ENCODE assay signal across 8 cellular contexts in the genomic region with DNA sequence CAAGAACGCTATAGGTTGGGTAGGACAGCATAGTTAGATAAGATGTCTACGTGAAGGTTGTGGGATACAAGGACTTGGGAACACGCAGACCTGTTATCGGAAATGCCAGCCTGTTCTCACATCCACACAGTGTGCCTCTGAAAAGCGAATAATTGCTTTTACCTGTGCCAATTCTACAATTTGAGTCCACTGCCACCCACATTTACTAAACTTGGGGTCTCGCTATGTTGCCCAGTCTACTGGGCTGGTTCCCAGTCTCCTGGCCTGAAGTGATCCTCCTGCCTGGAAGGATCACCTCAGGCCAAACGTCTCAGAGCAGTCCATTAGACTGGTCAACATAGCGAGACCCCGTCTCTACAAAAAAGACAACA. TPM values are rescaled to one million over a fixed set of nuclear protein-coding genes. Genes with fewer than 3 reads are reported as not detected.
DNase-seq lines count a peak whose midpoint lies in the region; ATAC-seq and TF ChIP-seq lines count a peak whose summit lies in the region.

No MANE protein-coding gene starts in this region.

- ATAC-seq in SK-N-SH treated with all-trans-retinoic acid at 6 μM for 48 hours (no peak), GM21737 (IDR thresholded peaks at IDR 0.05; ENCODE audit: unreplicated experiment) (no peak)

- peak overlapping the region; percentile 35 for H2AFZ ChIP-seq in fibroblast of lung (ENCODE audit: low read length)

- H3K27me3 ChIP-seq in fibroblast of lung (ENCODE audit: control insufficient read depth, insufficient read depth, low read length), result no peaks in the 10 kb centered on the region
- H3K27me3 ChIP-seq in rectal smooth muscle tissue (ENCODE audit: control insufficient read depth, insufficient read depth, low read length), result no peaks in the 10 kb centered on the region

- TF ChIP-seq CTCF in GM12865 (IDR thresholded peaks at IDR 0.05; ENCODE audit: insufficient read depth, low read depth, low read length, missing control alignments) (no peak), fibroblast of lung (conservative IDR thresholded peaks at IDR 0.05 in 1 of 2, IDR thresholded peaks at IDR 0.05 in 1 of 2; ENCODE audit: low read depth in 1 of 2, low read length in 2 of 2) (no peak)

- H3K36me3 ChIP-seq in fibroblast of lung (ENCODE audit: control insufficient read depth, insufficient read depth, low read length) (no peaks in the 10 kb centered on the region), rectal smooth muscle tissue (ENCODE audit: control insufficient read depth, insufficient read depth, low read length) (no peaks in the 10 kb centered on the region)

- peaks cover 35% of the 10 kb centered on the region for H3K79me2 ChIP-seq in fibroblast of lung (ENCODE audit: control insufficient read depth, insufficient read depth, low read length)

- DNase-seq in GM12865 (ENCODE audit: low read depth) (no peak), fibroblast of lung (ENCODE audit: low read depth in 2 of 2) (no peak), NOMO-1 treated with dmso at 0.1 percent for 144 hours (lab: John Stamatoyannopoulos, UW; ENCODE audit: unreplicated experiment) (no peak), medulla oblongata (ENCODE audit: extremely low spot score) (no peak), NCI-H2196 (lab: John Stamatoyannopoulos, UW; ENCODE audit: unreplicated experiment) (no peak)

- H3K4me3 ChIP-seq in GM12865 (ENCODE audit: low read depth, low read length) (peak overlapping the region; percentile 89), fibroblast of lung (replicated peaks in 1 of 4; ENCODE audit: control extremely low read depth in 1 of 4, insufficient read depth in 1 of 4, low read depth in 3 of 4, low read length in 4 of 4) (peak overlapping the region; percentile 78 to 100 (median 98)), rectal smooth muscle tissue (ENCODE audit: low read length) (peak overlapping the region; percentile 98)

- H3K9me3 ChIP-seq in fibroblast of lung (ENCODE audit: control insufficient read depth, insufficient read depth, low read depth, low read length), result no peaks in the 10 kb centered on the region

- H3K4me2 ChIP-seq in fibroblast of lung (ENCODE audit: extremely low read depth, insufficient read depth, low read length), result peak overlapping the region; percentile 67

- H3K27ac ChIP-seq in fibroblast of lung (ENCODE audit: insufficient read depth, low read length) (peak overlapping the region; percentile 99), rectal smooth muscle tissue (ENCODE audit: low read depth, low read length) (peak overlapping the region; percentile 100)

- H3K4me1 ChIP-seq in fibroblast of lung (ENCODE audit: control insufficient read depth, extremely low read depth, insufficient read depth, low read length) (peaks cover 3% of the 10 kb centered on the region), rectal smooth muscle tissue (ENCODE audit: control insufficient read depth, insufficient read depth, low read length) (no peaks in the 10 kb centered on the region)

- H3K9ac ChIP-seq in fibroblast of lung (ENCODE audit: insufficient read depth, low read length), result peak overlapping the region; percentile 99
- peak overlapping the region; percentile 73 for H3K9ac ChIP-seq in rectal smooth muscle tissue (ENCODE audit: low read length)

- H4K20me1 ChIP-seq in fibroblast of lung (ENCODE audit: control insufficient read depth, extremely low read depth, insufficient read depth, low read length), result no peaks in the 10 kb centered on the region

TF ChIP-seq in SK-N-SH treated with all-trans-retinoic acid at 6 μM for 48 hours, 23 proteins besides CTCF, POLR2A, EP300 and RAD21:
- TF ChIP-seq, protein P1, sequence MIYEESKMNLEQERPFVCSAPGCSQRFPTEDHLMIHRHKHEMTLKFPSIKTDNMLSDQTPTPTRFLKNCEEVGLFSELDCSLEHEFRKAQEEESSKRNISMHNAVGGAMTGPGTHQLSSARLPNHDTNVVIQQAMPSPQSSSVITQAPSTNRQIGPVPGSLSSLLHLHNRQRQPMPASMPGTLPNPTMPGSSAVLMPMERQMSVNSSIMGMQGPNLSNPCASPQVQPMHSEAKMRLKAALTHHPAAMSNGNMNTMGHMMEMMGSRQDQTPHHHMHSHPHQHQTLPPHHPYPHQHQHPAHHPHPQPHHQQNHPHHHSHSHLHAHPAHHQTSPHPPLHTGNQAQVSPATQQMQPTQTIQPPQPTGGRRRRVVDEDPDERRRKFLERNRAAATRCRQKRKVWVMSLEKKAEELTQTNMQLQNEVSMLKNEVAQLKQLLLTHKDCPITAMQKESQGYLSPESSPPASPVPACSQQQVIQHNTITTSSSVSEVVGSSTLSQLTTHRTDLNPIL (CRISPR knock-in tag; IDR thresholded peaks at IDR 0.05; ENCODE audit: low read depth), result 0 out of 2 replicates have a peak, but pooled peaks have one; percentile 26
- TF ChIP-seq BACH2 (CRISPR knock-in tag; IDR thresholded peaks at IDR 0.05; ENCODE audit: borderline replicate concordance), result no peak
- 0 out of 2 replicates have a peak, but pooled peaks have one; percentile 34 for TF ChIP-seq GLIS3 (CRISPR knock-in tag; IDR thresholded peaks at IDR 0.05)

RNA-seq across cellular contexts. Expression of a gene that starts 0.8 kb away (rescaled TPM):
- 22.3 and 34.0 TPM in 2 replicates for total RNA-seq in fibroblast of lung
- 5.7 and 6.0 TPM in 2 replicates for polyA plus RNA-seq in fibroblast of lung
- 11.1 and 13.7 TPM in 2 replicates for polyA plus RNA-seq in fibroblast of lung (2012)
- polyA minus RNA-seq in fibroblast of lung (ENCODE audit: low replicate concordance), result 31.0 and 47.9 TPM in 2 replicates
